In genomic region chr17:79843917-79844815, GRCh38 we compare ENCODE assay signal across 8 cellular contexts. TPM values are rescaled to one million over a fixed set of nuclear protein-coding genes. Genes with fewer than 3 reads are reported as not detected.
DNase-seq lines count a peak whose midpoint lies in the region; ATAC-seq, FAIRE-seq and TF ChIP-seq lines count a peak whose summit lies in the region.

No MANE protein-coding gene starts in this region.

- peaks cover 40% of the 10 kb centered on the region for H3K4me1 Mint-ChIP-seq in stimulated activated naive CD8-positive, alpha-beta T cell treated with anti-CD3 and anti-CD28 coated beads, Interleukin-15, amount 100 ng/mL, for 72 hours

- no peak overlapping the region for H3K27ac Mint-ChIP-seq in stimulated activated naive CD8-positive, alpha-beta T cell treated with anti-CD3 and anti-CD28 coated beads, Interleukin-15, amount 100 ng/mL, for 72 hours

- H3K9me3 Mint-ChIP-seq in stimulated activated naive CD8-positive, alpha-beta T cell treated with anti-CD3 and anti-CD28 coated beads, Interleukin-15, amount 100 ng/mL, for 72 hours: no peaks in the 10 kb centered on the region

- H3K36me3 ChIP-seq in bronchial epithelial cell (ENCODE audit: control insufficient read depth, insufficient read depth, low read length): no peaks in the 10 kb centered on the region

- peaks cover 28% of the 10 kb centered on the region for H3K27me3 ChIP-seq in bronchial epithelial cell (ENCODE audit: control insufficient read depth, insufficient read depth, low read length)

- POLR2A ChIA-PET in GM10248 (lab: Yijun Ruan, JAX): no interaction called here

- peak overlapping the region; percentile 41 for H3K4me3 ChIP-seq in bronchial epithelial cell (ENCODE audit: low read depth, low read length)

- ATAC-seq in stimulated activated naive CD8-positive, alpha-beta T cell treated with anti-CD3 and anti-CD28 coated beads, Interleukin-15, amount 100 ng/mL, for 72 hours: no peak
- ATAC-seq in GM18909 (IDR thresholded peaks at IDR 0.05; ENCODE audit: poor library complexity, unreplicated experiment): no peak

- FAIRE-seq in bronchial epithelial cell (lab: Jason Lieb, UNC): no peak

- peak overlapping the region; percentile 85 to 88 for H3K4me3 Mint-ChIP-seq in stimulated activated naive CD8-positive, alpha-beta T cell treated with anti-CD3 and anti-CD28 coated beads, Interleukin-15, amount 100 ng/mL, for 72 hours

- TF ChIP-seq CTCF in bronchial epithelial cell (IDR thresholded peaks at IDR 0.05; ENCODE audit: insufficient read depth, low read length, severe bottlenecking): no peak
- TF ChIP-seq CTCF in GM10248 (IDR thresholded peaks at IDR 0.05; ENCODE audit: control extremely low read depth, extremely low read depth, low read depth, missing control alignments): no peak

- DNase-seq in ELF-1 (ENCODE audit: low read depth, low spot score) (peak; percentile 46), NCI-H2171 treated with DMSO at 0.1 percent for 48 hours (lab: John Stamatoyannopoulos, UW) (peak; percentile 36), bronchial epithelial cell (ENCODE audit: low read depth) (no peak), kidney tubule cell (ENCODE audit: low spot score) (peak; percentile 47), GM19240 (ENCODE audit: insufficient read length, low spot score) (no peak), GM10248 (ENCODE audit: extremely low spot score) (no peak)
- peak; percentile 17 to 24 for DNase-seq in stimulated activated naive CD8-positive, alpha-beta T cell treated with anti-CD3 and anti-CD28 coated beads, Interleukin-15, amount 100 ng/mL, for 72 hours

- peaks cover 84% of the 10 kb centered on the region for H3K27me3 Mint-ChIP-seq in stimulated activated naive CD8-positive, alpha-beta T cell treated with anti-CD3 and anti-CD28 coated beads, Interleukin-15, amount 100 ng/mL, for 72 hours

- CTCF ChIA-PET in GM10248 (lab: Yijun Ruan, JAX): interaction anchor here (0.6 to 2.7 kb wide), 20 partner anchors 9 to 126 kb away, joined by 3 to 12 read pairs (median 4); partner anchors contain the start of gene CBX8

RNA-seq across cellular contexts. Expression of gene CBX4, which starts 4.9 kb away (rescaled TPM):
- 43.4 and 86.8 TPM in 2 replicates for total RNA-seq in bronchial epithelial cell

RNA-seq across cellular contexts. Expression of gene CBX8, which starts 47.3 kb away (rescaled TPM):
- total RNA-seq in bronchial epithelial cell: 2.6 and 2.7 TPM in 2 replicates

Comparison
In these comparisons a context has a peak if more than half of its experiments do, and no peak if none do; other contexts are left out.
1. DNase-seq: peak in ELF-1 (single experiment), NCI-H2171 treated with DMSO at 0.1 percent for 48 hours (single experiment), kidney tubule cell (single experiment) and stimulated activated naive CD8-positive, alpha-beta T cell treated with anti-CD3 and anti-CD28 coated beads, Interleukin-15, amount 100 ng/mL, for 72 hours (2 of 2); none in bronchial epithelial cell (single experiment), GM19240 (single experiment) and GM10248 (single experiment).